Comparison of ENCODE assay signal across 17 cellular contexts in genomic region chr6:37856285-37856684, GRCh38. TPM values are rescaled to one million over a fixed set of nuclear protein-coding genes. Genes with fewer than 3 reads are reported as not detected.
DNase-seq lines count a peak whose midpoint lies in the region; ATAC-seq and TF ChIP-seq lines count a peak whose summit lies in the region.
"Had no signal": no experiment of that assay in that cellular context is flagged by ENCODE, and none has a peak within 500 bp of the region (broad histone marks: within the 10 kb centered on the region; RNA-seq: fewer than 3 reads in every experiment).

No MANE protein-coding gene starts in this region.

- H3K9me3 ChIP-seq in Caco-2 (no peaks in the 10 kb centered on the region), body of pancreas (no peaks in the 10 kb centered on the region)
- H3K9me3 ChIP-seq: BLaER1 had no signal

- peak overlapping the region; percentile 62 for H3K27ac Mint-ChIP-seq in activated CD4-positive, alpha-beta T cell treated with anti-CD3 and anti-CD28 coated beads for 36 hours
- peak overlapping the region; percentile 19 for H3K27ac Mint-ChIP-seq in Caco-2 (ENCODE audit: unreplicated experiment)
- H3K27ac Mint-ChIP-seq in natural killer cell, result peak overlapping the region; percentile 27 to 65
- H3K27ac Mint-ChIP-seq: GM23338 had no signal

- no peak overlapping the region for H3K4me3 Mint-ChIP-seq in activated CD4-positive, alpha-beta T cell treated with anti-CD3 and anti-CD28 coated beads for 36 hours
- H3K4me3 Mint-ChIP-seq in Caco-2 (ENCODE audit: unreplicated experiment), result no peak overlapping the region
- H3K4me3 Mint-ChIP-seq in natural killer cell, result peak overlapping the region; percentile 45
- H3K4me3 Mint-ChIP-seq: CD8-positive, alpha-beta memory T cell; GM23338 had no signal

- H3K27me3 ChIP-seq in Caco-2 (replicated peaks; ENCODE audit: control insufficient read depth, insufficient read depth, low read length), result no peaks in the 10 kb centered on the region
- H3K27me3 ChIP-seq in body of pancreas, result no peaks in the 10 kb centered on the region
- H3K27me3 ChIP-seq: BLaER1 had no signal

- H3K36me3 ChIP-seq in Caco-2 (ENCODE audit: control insufficient read depth, insufficient read depth, low read length) (no peaks in the 10 kb centered on the region), body of pancreas (replicated peaks in 1 of 2; ENCODE audit: insufficient read depth in 1 of 2, low read depth in 2 of 2) (no peaks in the 10 kb centered on the region)

- no peak for DNase-seq in activated CD4-positive, alpha-beta T cell treated with anti-CD3 and anti-CD28 coated beads for 36 hours
- no peak for DNase-seq in activated CD4-positive, alpha-beta T cell treated with anti-CD3 and anti-CD28 coated beads, Interleukin-2, amount 50 U/mL, for 1 hour
- DNase-seq in Caco-2 (no peak), iPS-NIHi11 (ENCODE audit: low spot score) (peak; percentile 16), natural killer cell (no peak), body of pancreas (no peak)
- DNase-seq: AML-193; Calu3; CD8-positive, alpha-beta memory T cell; DMS 273 treated with DMSO at 0.1 percent for 48 hours; H7 had no signal

- peaks cover 71% of the 10 kb centered on the region for H3K4me1 Mint-ChIP-seq in activated CD4-positive, alpha-beta T cell treated with anti-CD3 and anti-CD28 coated beads for 36 hours
- H3K4me1 Mint-ChIP-seq in Caco-2 (ENCODE audit: low read depth, unreplicated experiment) (peaks cover 1% of the 10 kb centered on the region), natural killer cell (peaks cover 53 to 69% of the 10 kb centered on the region in 2 donors)

- 87 to 94% methylated on average over 2 of the region's 2 CpGs for WGBS in body of pancreas, 2 donors

- TF ChIP-seq CTCF in Caco-2 (IDR thresholded peaks at IDR 0.05; ENCODE audit: insufficient read depth in 1 of 2, low read depth in 1 of 2, low read length in 1 of 2, severe bottlenecking in 1 of 2, unreplicated experiment in 1 of 2) (no peak), natural killer cell (IDR thresholded peaks at IDR 0.05) (no peak), body of pancreas (IDR thresholded peaks at IDR 0.05) (no peak)

- no peaks in the 10 kb centered on the region for H3K4me1 ChIP-seq in Caco-2
- peaks cover 28% of the 10 kb centered on the region for H3K4me1 ChIP-seq in body of pancreas

- intact Hi-C loops in activated CD4-positive, alpha-beta T cell treated with anti-CD3 and anti-CD28 coated beads for 36 hours (cut with DNase I, micrococcal nuclease), result no loop called here
- intact Hi-C loops in Caco-2 (cut with micrococcal nuclease; ENCODE audit: unreplicated experiment), result no loop called here
- intact Hi-C loops in natural killer cell (cut with micrococcal nuclease), result no loop called here
- intact Hi-C loops in body of pancreas (cut with DNase I), result no loop called here

- no peaks in the 10 kb centered on the region for H3K9me3 Mint-ChIP-seq in activated CD4-positive, alpha-beta T cell treated with anti-CD3 and anti-CD28 coated beads for 36 hours (ENCODE audit: low read depth)
- H3K9me3 Mint-ChIP-seq in Caco-2 (ENCODE audit: unreplicated experiment) (no peaks in the 10 kb centered on the region), natural killer cell (no peaks in the 10 kb centered on the region)
- H3K9me3 Mint-ChIP-seq: CD8-positive, alpha-beta memory T cell; GM23338 had no signal

- no peak overlapping the region for H3K27ac ChIP-seq in body of pancreas
- H3K27ac ChIP-seq: 22Rv1, BLaER1 had no signal

- no peak for ATAC-seq in activated CD4-positive, alpha-beta T cell treated with anti-CD3 and anti-CD28 coated beads for 36 hours
- ATAC-seq in natural killer cell, result no peak
- ATAC-seq in body of pancreas, result no peak
- ATAC-seq in GM18505 (IDR thresholded peaks at IDR 0.05; ENCODE audit: unreplicated experiment), result no peak
- no peak for ATAC-seq in HG03520 (IDR thresholded peaks at IDR 0.05; ENCODE audit: unreplicated experiment)
- ATAC-seq: GM23338, HepG2 had no signal

- H3K36me3 Mint-ChIP-seq in activated CD4-positive, alpha-beta T cell treated with anti-CD3 and anti-CD28 coated beads for 36 hours (ENCODE audit: low read depth), result peaks cover 15% of the 10 kb centered on the region
- H3K36me3 Mint-ChIP-seq in Caco-2 (ENCODE audit: insufficient read depth, unreplicated experiment), result peaks cover 17% of the 10 kb centered on the region
- no peaks in the 10 kb centered on the region for H3K36me3 Mint-ChIP-seq in natural killer cell

- H3K27me3 Mint-ChIP-seq in activated CD4-positive, alpha-beta T cell treated with anti-CD3 and anti-CD28 coated beads for 36 hours, result no peaks in the 10 kb centered on the region
- H3K27me3 Mint-ChIP-seq in Caco-2 (ENCODE audit: insufficient read depth, unreplicated experiment) (no peaks in the 10 kb centered on the region), natural killer cell (ENCODE audit: low read depth in 2 of 2) (no peaks in the 10 kb centered on the region)
- H3K27me3 Mint-ChIP-seq: CD8-positive, alpha-beta memory T cell had no signal

- no TSS peak for BruUV-seq in Caco-2 (replicated peaks; lab: Mats Ljungman, UMichigan)

- CTCF ChIA-PET in activated CD4-positive, alpha-beta T cell treated with anti-CD3 and anti-CD28 coated beads for 36 hours (lab: Charles Lee), result no interaction called here
- CTCF ChIA-PET in Caco-2 (lab: Charles Lee), result no interaction called here

- TF ChIP-seq POLR2A in body of pancreas (IDR thresholded peaks at IDR 0.05) (no peak), GM18505 (IDR thresholded peaks at IDR 0.05; ENCODE audit: borderline replicate concordance, extremely low read depth, insufficient read depth, insufficient read length) (no peak)

- H3K4me3 ChIP-seq in Caco-2 (ENCODE audit: low read depth, low read length) (no peak overlapping the region), body of pancreas (no peak overlapping the region)
- H3K4me3 ChIP-seq: BLaER1, GM23338 had no signal

- POLR2A ChIA-PET in activated CD4-positive, alpha-beta T cell treated with anti-CD3 and anti-CD28 coated beads for 36 hours (lab: Charles Lee), result interaction anchor here (0.7 kb wide), 1 partner anchor 289 kb away, joined by 5 read pairs; no protein-coding TSS in a partner anchor
- POLR2A ChIA-PET in Caco-2 (lab: Charles Lee), result no interaction called here

RNA-seq across cellular contexts. Expression of gene ZFAND3, which starts 36.8 kb away (rescaled TPM):
- total RNA-seq in activated CD4-positive, alpha-beta T cell treated with anti-CD3 and anti-CD28 coated beads for 36 hours, result 10 to 100 TPM; 34.5 to 47.8 TPM
- total RNA-seq in Caco-2 (2022) (91.1 and 107 TPM in 2 replicates), natural killer cell (10 to 100 TPM; 87.7 to 97.4 (median 90.1) TPM), body of pancreas (10 to 100 TPM; 20.8 to 27.0 TPM)
